Comparison of ENCODE assay signal across 1 cellular context in genomic region chr14:71361335-71361734, GRCh38.
TF ChIP-seq lines count a peak whose summit lies in the region.

No MANE protein-coding gene starts in this region.

TF ChIP-seq in K562, 482 proteins besides CTCF, POLR2A, EP300 and RAD21 (continued from another document and continues in another):
- TF ChIP-seq ZNF639 (CRISPR knock-in tag; conservative IDR thresholded peaks at IDR 0.05 in 1 of 2, IDR thresholded peaks at IDR 0.05 in 1 of 2) (0 out of 4 replicates have a peak, but pooled peaks of 1 of the 2 experiments have one; percentile 60), SAFB (IDR thresholded peaks at IDR 0.05; ENCODE audit: borderline replicate concordance, low read depth, low read length) (no peak), ARID1B (IDR thresholded peaks at IDR 0.05) (peak; percentile 88), ZNF766 (CRISPR knock-in tag; conservative IDR thresholded peaks at IDR 0.05) (0 out of 2 replicates have a peak, but pooled peaks have one; percentile 13), ZKSCAN8 (CRISPR knock-in tag; IDR thresholded peaks at IDR 0.05) (no peak), TFE3 (CRISPR knock-in tag; IDR thresholded peaks at IDR 0.05) (no peak), ZNF217 (CRISPR knock-in tag; IDR thresholded peaks at IDR 0.05) (no peak), CC2D1A (IDR thresholded peaks at IDR 0.05) (no peak), ZNF561 (CRISPR knock-in tag; conservative IDR thresholded peaks at IDR 0.05) (no peak), ZNF589 (CRISPR knock-in tag; IDR thresholded peaks at IDR 0.05; ENCODE audit: low read depth) (peak; percentile 79), SMARCA5 (IDR thresholded peaks at IDR 0.05) (no peak), MYNN (IDR thresholded peaks at IDR 0.05) (no peak), MYNN (CRISPR knock-in tag; IDR thresholded peaks at IDR 0.05) (no peak), RHOXF2B (CRISPR knock-in tag; conservative IDR thresholded peaks at IDR 0.05) (no peak), SMAD4 (CRISPR knock-in tag; conservative IDR thresholded peaks at IDR 0.05) (no peak; the same call in 1 of the 2 replicates), ERF (CRISPR knock-in tag; IDR thresholded peaks at IDR 0.05) (no peak), SP1 (CRISPR knock-in tag; IDR thresholded peaks at IDR 0.05) (no peak), ZBTB26 (CRISPR knock-in tag; IDR thresholded peaks at IDR 0.05) (no peak), LARP7 (IDR thresholded peaks at IDR 0.05) (no peak), NCOA1 (IDR thresholded peaks at IDR 0.05; ENCODE audit: low read depth) (0 out of 2 replicates have a peak, but pooled peaks have one; percentile 29), HMBOX1 (IDR thresholded peaks at IDR 0.05) (peak; percentile 80), STAT5A (IDR thresholded peaks at IDR 0.05; ENCODE audit: borderline replicate concordance, low read length) (peak; percentile 60; the same call in 1 of the 2 replicates), ZNF311 (CRISPR knock-in tag; IDR thresholded peaks at IDR 0.05) (no peak), ZNF41 (CRISPR knock-in tag; conservative IDR thresholded peaks at IDR 0.05) (no peak), RNF2 (IDR thresholded peaks at IDR 0.05) (peak; percentile 84), PREB (CRISPR knock-in tag; IDR thresholded peaks at IDR 0.05) (no peak), KAT2B (IDR thresholded peaks at IDR 0.05; ENCODE audit: low read depth, low read length) (no peak), NCOR1 (IDR thresholded peaks at IDR 0.05) (peak; percentile 71), THRAP3 (IDR thresholded peaks at IDR 0.05; ENCODE audit: borderline replicate concordance) (no peak), TAL1 (IDR thresholded peaks at IDR 0.05) (peak; percentile 77), KAT7 (CRISPR knock-in tag; IDR thresholded peaks at IDR 0.05; ENCODE audit: borderline replicate concordance) (no peak), MTA2 (IDR thresholded peaks at IDR 0.05; ENCODE audit: low read depth) (peak; percentile 65; the same call in 1 of the 2 replicates), ETS1 (conservative IDR thresholded peaks at IDR 0.05; ENCODE audit: control insufficient read depth, low read depth, low read length) (no peak), CBX2 (IDR thresholded peaks at IDR 0.05; ENCODE audit: insufficient read depth, low read length, poor library complexity, severe bottlenecking) (no peak), CREB1 (IDR thresholded peaks at IDR 0.05) (peak; percentile 38; the same call in 1 of the 2 replicates), CREB1 (CRISPR knock-in tag; IDR thresholded peaks at IDR 0.05) (no peak), FIP1L1 (IDR thresholded peaks at IDR 0.05; ENCODE audit: low read depth, low read length, poor library complexity, severe bottlenecking) (no peak), BRF2 (IDR thresholded peaks at IDR 0.05; ENCODE audit: borderline replicate concordance, insufficient read depth, insufficient read length) (no peak), PTRF (tag; IDR thresholded peaks at IDR 0.05) (no peak), NFE2 (IDR thresholded peaks at IDR 0.05; ENCODE audit: low read depth) (no peak), TCF3 (CRISPR knock-in tag; IDR thresholded peaks at IDR 0.05) (peak; percentile 74), ATF1 (CRISPR knock-in tag; IDR thresholded peaks at IDR 0.05) (no peak), ATF1 (tag; IDR thresholded peaks at IDR 0.05) (peak; percentile 71), ZNF592 (IDR thresholded peaks at IDR 0.05) (no peak), CBX3 (IDR thresholded peaks at IDR 0.05; ENCODE audit: borderline replicate concordance in 1 of 2, low read length in 2 of 2) (no peak), ZNF395 (CRISPR knock-in tag; IDR thresholded peaks at IDR 0.05) (peak; percentile 40; the same call in 1 of the 2 replicates), ZNF76 (CRISPR knock-in tag; IDR thresholded peaks at IDR 0.05; ENCODE audit: borderline replicate concordance) (no peak), CAMTA2 (CRISPR knock-in tag; conservative IDR thresholded peaks at IDR 0.05) (no peak), CBFA2T2 (conservative IDR thresholded peaks at IDR 0.05) (peak; percentile 69), BACH1 (tag; IDR thresholded peaks at IDR 0.05) (no peak), ZNF707 (CRISPR knock-in tag; conservative IDR thresholded peaks at IDR 0.05) (no peak), TAF7 (tag; IDR thresholded peaks at IDR 0.05) (no peak), POLR2G (IDR thresholded peaks at IDR 0.05; ENCODE audit: low read depth, low read length) (no peak), SMARCA4 (IDR thresholded peaks at IDR 0.05) (peak; percentile 86), SOX6 (IDR thresholded peaks at IDR 0.05) (peak; percentile 71; the same call in 1 of the 2 replicates), ZNF740 (CRISPR knock-in tag; IDR thresholded peaks at IDR 0.05) (no peak), ZNF740 (tag; IDR thresholded peaks at IDR 0.05) (no peak), JUND (IDR thresholded peaks at IDR 0.05; ENCODE audit: borderline replicate concordance, low read depth, low read length) (peak; percentile 57; the same call in 1 of the 2 replicates), JUND (tag; IDR thresholded peaks at IDR 0.05; ENCODE audit: borderline replicate concordance, low read depth, low read length) (no peak; the same call in 2 of the 3 replicates), NR2C1 (IDR thresholded peaks at IDR 0.05) (no peak), NR2C1 (tag; IDR thresholded peaks at IDR 0.05) (no peak), MBD2 (IDR thresholded peaks at IDR 0.05; ENCODE audit: borderline replicate concordance, low read depth) (0 out of 2 replicates have a peak, but pooled peaks have one; percentile 30), HDAC8 (tag; IDR thresholded peaks at IDR 0.05) (no peak), ARNT (IDR thresholded peaks at IDR 0.05) (0 out of 4 replicates have a peak, but pooled peaks of 1 of the 2 experiments have one; percentile 51), CREM (IDR thresholded peaks at IDR 0.05; ENCODE audit: low read depth) (peak; percentile 78)
